Comparison of ENCODE assay signal across 16 cellular contexts in the genomic region with DNA sequence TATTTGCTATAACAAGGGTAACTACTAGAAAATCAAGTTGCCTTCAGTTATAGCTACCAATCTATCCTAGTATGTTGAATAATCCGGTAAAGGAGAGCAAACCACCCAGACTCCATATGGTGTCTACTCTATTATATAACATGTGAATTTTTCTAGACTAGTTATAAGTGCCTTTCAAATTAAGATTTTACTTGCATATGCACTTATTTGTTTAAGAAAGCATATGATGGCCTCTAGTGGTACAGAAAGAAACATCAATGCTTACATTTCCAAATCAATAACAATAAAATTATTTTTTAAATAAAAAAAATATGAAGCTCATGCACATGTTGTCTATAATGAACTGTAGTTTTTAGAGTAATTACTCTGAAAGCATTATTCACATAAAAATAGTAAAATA.
DNase-seq lines count a peak whose midpoint lies in the region; ATAC-seq and TF ChIP-seq lines count a peak whose summit lies in the region.
"Had no signal": no experiment of that assay in that cellular context is flagged by ENCODE, and none has a peak within 500 bp of the region (broad histone marks: within the 10 kb centered on the region; RNA-seq: fewer than 3 reads in every experiment).

No MANE protein-coding gene starts in this region.

- H3K27me3 Mint-ChIP-seq in neural crest cell (ENCODE audit: low read depth), result no peaks in the 10 kb centered on the region
- H3K27me3 Mint-ChIP-seq in effector memory CD8-positive, alpha-beta T cell, result no peaks in the 10 kb centered on the region
- H3K27me3 Mint-ChIP-seq: T-helper 17 cell had no signal

- H3K36me3 ChIP-seq in brain microvascular endothelial cell (replicated peaks), result no peaks in the 10 kb centered on the region
- H3K36me3 ChIP-seq: BE2C, gastroesophageal sphincter, ovary had no signal

- no peak overlapping the region for H3K4me3 ChIP-seq in brain microvascular endothelial cell (ENCODE audit: low read depth, low read length)
- H3K4me3 ChIP-seq: gastroesophageal sphincter, ovary had no signal

- H3K4me1 Mint-ChIP-seq in neural crest cell, result no peaks in the 10 kb centered on the region
- no peaks in the 10 kb centered on the region for H3K4me1 Mint-ChIP-seq in effector memory CD8-positive, alpha-beta T cell (ENCODE audit: low read depth in 2 of 2)
- H3K4me1 Mint-ChIP-seq: T-helper 17 cell had no signal

- H3K9me3 Mint-ChIP-seq in neural crest cell, result no peaks in the 10 kb centered on the region
- H3K9me3 Mint-ChIP-seq in effector memory CD8-positive, alpha-beta T cell, result peaks cover 0 to 4% of the 10 kb centered on the region in 2 donors
- H3K9me3 Mint-ChIP-seq: activated T-helper 2 cell treated with anti-CD3 and anti-CD28 coated beads, Interferon-gamma antibody, Interleukin-2, Interleukin-4, amounts not matched to agents 10 μg/mL and 5 μg/mL and 100 μg/mL, durations not matched to agents 14 hours and 24 hours and 36 hours had no signal

- in situ Hi-C loops in brain microvascular endothelial cell (cut with HindIII; ENCODE audit: low pct_ligation_motif_present, low sequenced_read_pairs), result no loop called here

- peak; percentile 6 for DNase-seq in H4 (ENCODE audit: low spot score)
- DNase-seq in NCI-H446 treated with DMSO at 0.1 percent for 48 hours (lab: John Stamatoyannopoulos, UW), result peak; percentile 4
- no peak for DNase-seq in brain microvascular endothelial cell
- DNase-seq in neural crest cell (ENCODE audit: low read depth, low spot score), result no peak
- no peak for DNase-seq in effector memory CD8-positive, alpha-beta T cell
- DNase-seq: BE2C, DMS 273 treated with DMSO at 0.1 percent for 48 hours, NCI-H1417, ovary, SHP77, T-helper 17 cell had no signal

- H3K27me3 ChIP-seq in brain microvascular endothelial cell (replicated peaks), result no peaks in the 10 kb centered on the region
- H3K27me3 ChIP-seq: BE2C, gastroesophageal sphincter, ovary had no signal

- H3K36me3 Mint-ChIP-seq in neural crest cell (ENCODE audit: low read depth), result no peaks in the 10 kb centered on the region
- no peaks in the 10 kb centered on the region for H3K36me3 Mint-ChIP-seq in effector memory CD8-positive, alpha-beta T cell (ENCODE audit: insufficient read depth)

- no peak overlapping the region for H3K27ac Mint-ChIP-seq in neural crest cell (ENCODE audit: unreplicated experiment)
- H3K27ac Mint-ChIP-seq in effector memory CD8-positive, alpha-beta T cell, result no peak overlapping the region
- H3K27ac Mint-ChIP-seq: activated T-helper 2 cell treated with anti-CD3 and anti-CD28 coated beads, Interferon-gamma antibody, Interleukin-2, Interleukin-4, amounts not matched to agents 10 μg/mL and 5 μg/mL and 100 μg/mL, durations not matched to agents 14 hours and 24 hours and 36 hours; T-helper 17 cell had no signal

- no peak overlapping the region for H3K27ac ChIP-seq in brain microvascular endothelial cell
- H3K27ac ChIP-seq: gastroesophageal sphincter, KMS-11, ovary had no signal

- H3K4me3 Mint-ChIP-seq in neural crest cell, result no peak overlapping the region
- no peak overlapping the region for H3K4me3 Mint-ChIP-seq in effector memory CD8-positive, alpha-beta T cell
- H3K4me3 Mint-ChIP-seq: T-helper 17 cell had no signal

- TF ChIP-seq CTCF in brain microvascular endothelial cell (IDR thresholded peaks at IDR 0.05; ENCODE audit: low read depth, low read length, missing control alignments) (peak; percentile 34), neural crest cell (conservative IDR thresholded peaks at IDR 0.05) (peak; percentile 44)

- no peak for ATAC-seq in effector memory CD8-positive, alpha-beta T cell (replicated peaks)
- no peak for ATAC-seq in GM18858 (IDR thresholded peaks at IDR 0.05; ENCODE audit: unreplicated experiment)
- ATAC-seq in HG03159 (IDR thresholded peaks at IDR 0.05; ENCODE audit: unreplicated experiment), result no peak
- ATAC-seq: gastroesophageal sphincter, T-helper 17 cell had no signal

Comparison
In these comparisons a context has a peak if more than half of its experiments do, and no peak if none do; other contexts are left out.
1. DNase-seq: peak in H4 (single experiment) and NCI-H446 treated with DMSO at 0.1 percent for 48 hours (single experiment); none in brain microvascular endothelial cell (single experiment), neural crest cell (single experiment) and effector memory CD8-positive, alpha-beta T cell (0 of 3).